26 cellular contexts compared by ENCODE assay signal in genomic region chr15:39709941-39710340, GRCh38.
"Had no signal": no experiment of that assay in that cellular context is flagged by ENCODE, and none has a peak within 500 bp of the region (broad histone marks: within the 10 kb centered on the region; RNA-seq: fewer than 3 reads in every experiment).

No MANE protein-coding gene starts in this region.

- DNase-seq: hippocampal formation; kidney; left colon; left lung; midbrain; mucosa of descending colon; naive thymus-derived CD4-positive, alpha-beta T cell; pancreas; posterior cingulate gyrus; retina; right cardiac atrium; sigmoid colon; stimulated activated CD4-positive, alpha-beta T cell treated with anti-CD3 and anti-CD28 coated beads, Interleukin-1b, Interleukin-23, amount 100 ng/mL, for 48 hours; stimulated activated CD4-positive, alpha-beta T cell treated with anti-CD3 and anti-CD28 coated beads, Interleukin-2, amount 100 ng/mL, for 48 hours; stimulated activated CD4-positive, alpha-beta T cell treated with anti-CD3 and anti-CD28 coated beads, Interleukin-4, amount 100 ng/mL, for 4 hours; stimulated activated CD8-positive, alpha-beta memory T cell treated with anti-CD3 and anti-CD28 coated beads, Interleukin-4, amount 100 ng/mL, for 48 hours; stimulated activated naive CD4-positive, alpha-beta T cell treated with Interleukin-2 at 50 U/mL for 16 hours; stimulated activated naive CD8-positive, alpha-beta T cell treated with anti-CD3 and anti-CD28 coated beads, Interleukin-15, amount 100 ng/mL, for 72 hours; substantia nigra; uterus had no signal

- ATAC-seq: left colon; left lung; mucosa of descending colon; naive thymus-derived CD4-positive, alpha-beta T cell; natural killer cell treated with Interleukin-12 subunit alpha and Interleukin-12 subunit beta and Interleukin-15 and Interleukin-18, amount 100 ng/mL, for 72 hours; pancreas; right cardiac atrium; stimulated activated memory B cell treated with anti-CD40 and anti-IgM and Interleukin-4, amounts not matched to agents 10 μg/mL and 1 μg/mL and 100 μg/mL, for 72 hours; stimulated activated naive CD8-positive, alpha-beta T cell treated with anti-CD3 and anti-CD28 coated beads, Interleukin-15, amount 100 ng/mL, for 72 hours had no signal

- H3K4me3 ChIP-seq: left lung, lung, mucosa of descending colon, pancreas, prostate gland, sigmoid colon, smooth muscle cell, tibial nerve, uterus had no signal
